In genomic region chr1:151612506-151613274, GRCh38 we compare ENCODE assay signal across 8 cellular contexts. TPM values are rescaled to one million over a fixed set of nuclear protein-coding genes. Genes with fewer than 3 reads are reported as not detected.
DNase-seq lines count a peak whose midpoint lies in the region; ATAC-seq, FAIRE-seq and TF ChIP-seq lines count a peak whose summit lies in the region.
"Had no signal": no experiment of that assay in that cellular context is flagged by ENCODE, and none has a peak within 500 bp of the region (broad histone marks: within the 10 kb centered on the region; RNA-seq: fewer than 3 reads in every experiment).

No MANE protein-coding gene starts in this region.

- H3K27me3 ChIP-seq in layer of hippocampus (ENCODE audit: control insufficient read depth, insufficient read depth, low read length), result no peaks in the 10 kb centered on the region

- H3K4me3 ChIP-seq in SK-N-MC, result peak overlapping the region; percentile 95
- peak overlapping the region; percentile 77 to 88 for H3K4me3 ChIP-seq in cardiac fibroblast (replicated peaks in 1 of 2; ENCODE audit: low read depth in 2 of 2, low read length in 2 of 2)

- H3K27ac ChIP-seq in SK-N-MC, result no peak overlapping the region
- H3K27ac ChIP-seq in layer of hippocampus (ENCODE audit: low read depth, low read length), result peak overlapping the region; percentile 92

- DNase-seq in GM12891 (ENCODE audit: insufficient read length, low spot score) (peak; percentile 25), SK-N-MC (ENCODE audit: low read depth, low spot score) (no peak), cardiac fibroblast (ENCODE audit: low read depth in 2 of 2) (peak; percentile 23 to 44), NCI-H446 treated with DMSO at 0.1 percent for 48 hours (lab: John Stamatoyannopoulos, UW) (no peak)
- peak; percentile 16 to 17 for DNase-seq in stimulated activated CD4-positive, alpha-beta T cell treated with anti-CD3 and anti-CD28 coated beads, Interleukin-4, amount 100 ng/mL, for 4 hours

- peak; percentile 27 for ATAC-seq in HG02852 (IDR thresholded peaks at IDR 0.05; ENCODE audit: unreplicated experiment)

- TF ChIP-seq CTCF in cardiac fibroblast (IDR thresholded peaks at IDR 0.05; ENCODE audit: low read depth, low read length), result no peak

- H3K9me3 ChIP-seq in SK-N-MC (ENCODE audit: low read depth, low read length), result no peaks in the 10 kb centered on the region

- TF ChIP-seq POLR2A in GM12891 (IDR thresholded peaks at IDR 0.05; ENCODE audit: low read depth, low read length), result no peak

- FAIRE-seq in GM12891 (lab: Jason Lieb, UNC), result peak; percentile 28
- FAIRE-seq: endometrium had no signal

- peak overlapping the region; percentile 94 for H3K9ac ChIP-seq in SK-N-MC (ENCODE audit: insufficient read length)

- H3K36me3 ChIP-seq in SK-N-MC (ENCODE audit: insufficient read depth, low read length), result 0 out of 2 replicates have a peak, but pooled peaks cover 3% of the 10 kb centered on the region

TF ChIP-seq in GM12891, 5 proteins besides CTCF, POLR2A, EP300 and RAD21:
- no peak for TF ChIP-seq PAX5 (IDR thresholded peaks at IDR 0.05; ENCODE audit: insufficient read depth, low read length, severe bottlenecking)
- TF ChIP-seq POLR2AphosphoS5 (IDR thresholded peaks at IDR 0.05; ENCODE audit: low read depth, low read length), result no peak
- no peak for TF ChIP-seq TAF1 (IDR thresholded peaks at IDR 0.05; ENCODE audit: low read depth, low read length)
- no peak for TF ChIP-seq POU2F2 (IDR thresholded peaks at IDR 0.05; ENCODE audit: low read depth, low read length)
- no peak for TF ChIP-seq SPI1 (IDR thresholded peaks at IDR 0.05; ENCODE audit: low read depth, low read length)

RNA-seq across cellular contexts. Expression of gene SNX27, which starts 0.8 kb away (rescaled TPM):
- 2.6 TPM for polyA plus RNA-seq in GM12891 (2012; ENCODE audit: low read depth, missing spikeins)

Comparison
In these comparisons a context has a peak if more than half of its experiments do, and no peak if none do; other contexts are left out.
1. DNase-seq: peak in GM12891 (single experiment), cardiac fibroblast (2 of 2) and stimulated activated CD4-positive, alpha-beta T cell treated with anti-CD3 and anti-CD28 coated beads, Interleukin-4, amount 100 ng/mL, for 4 hours (2 of 2); none in SK-N-MC (single experiment) and NCI-H446 treated with DMSO at 0.1 percent for 48 hours (single experiment).